12 cellular contexts compared by ENCODE assay signal in genomic region chr1:156643266-156644092, GRCh38. TPM values are rescaled to one million over a fixed set of nuclear protein-coding genes. Genes with fewer than 3 reads are reported as not detected.
DNase-seq lines count a peak whose midpoint lies in the region; ATAC-seq and TF ChIP-seq lines count a peak whose summit lies in the region.
"Had no signal": no experiment of that assay in that cellular context is flagged by ENCODE, and none has a peak within 500 bp of the region (broad histone marks: within the 10 kb centered on the region; RNA-seq: fewer than 3 reads in every experiment).

No MANE protein-coding gene starts in this region.

- H3K27ac ChIP-seq in CD4-positive, alpha-beta memory T cell (ENCODE audit: low read depth, low read length) = no peak overlapping the region
- H3K27ac ChIP-seq in dorsolateral prefrontal cortex = peak overlapping the region in 57 of 59 donors; percentile 1 to 96 (median 89)
- H3K27ac ChIP-seq: gastrocnemius medialis had no signal

- intact Hi-C loops in CD4-positive, alpha-beta memory T cell (cut with micrococcal nuclease) = no loop called here
- intact Hi-C loops in dorsolateral prefrontal cortex (cut with DNase I) = no loop called here
- intact Hi-C loops in sciatic nerve (cut with DNase I) = no loop called here

- peak overlapping the region in 4 of 8 donors; percentile 3 to 42 (median 15) for H3K4me3 Mint-ChIP-seq in CD4-positive, alpha-beta memory T cell
- H3K4me3 Mint-ChIP-seq in nephron progenitor cell = no peak overlapping the region

- CTCF ChIA-PET in CD4-positive, alpha-beta memory T cell (lab: Charles Lee; ENCODE audit: partially characterized antibody) = interaction anchor here (0.7 to 3.3 kb wide), 5 partner anchors 8 to 17 kb away, joined by 3 to 23 read pairs (median 4); no protein-coding TSS in a partner anchor

- TF ChIP-seq CTCF in dorsolateral prefrontal cortex (IDR thresholded peaks at IDR 0.05 in 54 of 56, conservative IDR thresholded peaks at IDR 0.05 in 2 of 56; ENCODE audit: low read depth in 1 of 56, partially characterized antibody in 56 of 56) (no peak), nephron progenitor cell (IDR thresholded peaks at IDR 0.05) (no peak)

- no peak overlapping the region for H3K4me3 ChIP-seq in CD4-positive, alpha-beta memory T cell (ENCODE audit: low read length in 2 of 2)
- peak overlapping the region in 58 of 59 donors; percentile 53 to 84 (median 72) for H3K4me3 ChIP-seq in dorsolateral prefrontal cortex
- H3K4me3 ChIP-seq: gastrocnemius medialis had no signal

- peaks cover 32% of the 10 kb centered on the region for H3K4me1 ChIP-seq in CD4-positive, alpha-beta memory T cell (ENCODE audit: insufficient read depth, low read length)

- POLR2A ChIA-PET in CD4-positive, alpha-beta memory T cell (lab: Charles Lee; ENCODE audit: partially characterized antibody) = no interaction called here

- peak overlapping the region in 3 of 7 donors; percentile 15 to 65 (median 31) for H3K27ac Mint-ChIP-seq in CD4-positive, alpha-beta memory T cell
- no peak overlapping the region for H3K27ac Mint-ChIP-seq in nephron progenitor cell

- H3K27me3 Mint-ChIP-seq in CD4-positive, alpha-beta memory T cell = peaks cover 64 to 75% of the 10 kb centered on the region in 2 donors
- H3K27me3 Mint-ChIP-seq in nephron progenitor cell (ENCODE audit: low read depth, poor library complexity) = peaks cover 95% of the 10 kb centered on the region

- peaks cover 55% of the 10 kb centered on the region for H3K27me3 ChIP-seq in CD4-positive, alpha-beta memory T cell (ENCODE audit: insufficient read depth, low read length)
- H3K27me3 ChIP-seq in dorsolateral prefrontal cortex = peaks cover 0 to 5% (median 0%) of the 10 kb centered on the region in 45 donors

- peaks cover 0 to 3% (median 0%) of the 10 kb centered on the region in 8 donors for H3K9me3 Mint-ChIP-seq in CD4-positive, alpha-beta memory T cell
- no peaks in the 10 kb centered on the region for H3K9me3 Mint-ChIP-seq in nephron progenitor cell

- DNase-seq in CD4-positive, alpha-beta memory T cell = peak in 3 of 5 donors; percentile 30 to 58 (median 49)
- DNase-seq in SIG-M5 treated with dmso at 0.1 percent for 504 hours (lab: John Stamatoyannopoulos, UW; ENCODE audit: unreplicated experiment) (peak; percentile 91), dorsolateral prefrontal cortex (no peak), sciatic nerve (ENCODE audit: low spot score) (no peak), COLO668 (lab: John Stamatoyannopoulos, UW; ENCODE audit: unreplicated experiment) (no peak), nephron progenitor cell (no peak)
- DNase-seq: activated CD4-positive, CD25-positive, alpha-beta regulatory T cell; gastrocnemius medialis; Karpas-422 had no signal

- no peaks in the 10 kb centered on the region for H3K9me3 ChIP-seq in CD4-positive, alpha-beta memory T cell (ENCODE audit: control insufficient read depth in 1 of 2, low read length in 2 of 2)
- H3K9me3 ChIP-seq: gastrocnemius medialis had no signal

- ATAC-seq in GM21423 (IDR thresholded peaks at IDR 0.05; ENCODE audit: unreplicated experiment) = peak; percentile 63
- no peak for ATAC-seq in HG03439 (IDR thresholded peaks at IDR 0.05; ENCODE audit: unreplicated experiment)
- no peak for ATAC-seq in sciatic nerve
- ATAC-seq: gastrocnemius medialis had no signal

- peaks cover 12 to 35% (median 22%) of the 10 kb centered on the region in 4 donors for H3K4me1 Mint-ChIP-seq in CD4-positive, alpha-beta memory T cell
- peaks cover 37% of the 10 kb centered on the region for H3K4me1 Mint-ChIP-seq in nephron progenitor cell

- H3K36me3 Mint-ChIP-seq in CD4-positive, alpha-beta memory T cell = no peaks in the 10 kb centered on the region
- no peaks in the 10 kb centered on the region for H3K36me3 Mint-ChIP-seq in nephron progenitor cell (ENCODE audit: low read depth)

- no peaks in the 10 kb centered on the region for H3K36me3 ChIP-seq in CD4-positive, alpha-beta memory T cell (ENCODE audit: insufficient read depth, low read length)
- H3K36me3 ChIP-seq: gastrocnemius medialis had no signal

RNA-seq across cellular contexts. Expression of gene BCAN, which starts 1.6 kb away (rescaled TPM):
- not detected for total RNA-seq in CD4-positive, alpha-beta memory T cell
- polyA plus RNA-seq in CD4-positive, alpha-beta memory T cell = not detected
- total RNA-seq in dorsolateral prefrontal cortex (100 to 1,000 TPM in 103 of 120 experiments, 10 to 100 TPM in 17; 56.3 to 240 (median 123) TPM), sciatic nerve (0.27 TPM)
- total RNA-seq: chondrocyte had no signal

RNA-seq across cellular contexts. Expression of gene HAPLN2, which starts 24.3 kb away (rescaled TPM):
- total RNA-seq in CD4-positive, alpha-beta memory T cell = not detected
- polyA plus RNA-seq in CD4-positive, alpha-beta memory T cell = not detected
- total RNA-seq in dorsolateral prefrontal cortex (100 to 1,000 TPM in 85 of 120 experiments, 10 to 100 TPM in 35; 30.2 to 650 (median 143) TPM), sciatic nerve (5.5 TPM)
- total RNA-seq: chondrocyte had no signal

RNA-seq across cellular contexts. Expression of gene NES, which starts 33.7 kb away (rescaled TPM):
- not detected for total RNA-seq in CD4-positive, alpha-beta memory T cell
- polyA plus RNA-seq in CD4-positive, alpha-beta memory T cell = not detected
- total RNA-seq in dorsolateral prefrontal cortex (10 to 100 TPM in 116 of 120 experiments, 1 to 10 TPM in 4; 6.0 to 31.4 (median 15.6) TPM), sciatic nerve (126 TPM)

RNA-seq across cellular contexts. Expression of gene GPATCH4, which starts 42.2 kb away (rescaled TPM):
- 10 to 100 TPM; 26.9 to 30.7 TPM for total RNA-seq in CD4-positive, alpha-beta memory T cell
- 10 to 100 TPM in 1 of 2 donors, 1 to 10 TPM in 1; 8.1 to 58.5 TPM for polyA plus RNA-seq in CD4-positive, alpha-beta memory T cell
- total RNA-seq in dorsolateral prefrontal cortex = 10 to 100 TPM; 15.8 to 40.9 (median 28.2) TPM
- 19.7 TPM for total RNA-seq in sciatic nerve

RNA-seq across cellular contexts. Expression of gene NAXE, which starts 51.9 kb away (rescaled TPM):
- total RNA-seq in CD4-positive, alpha-beta memory T cell = 10 to 100 TPM; 46.7 to 49.5 TPM
- polyA plus RNA-seq in CD4-positive, alpha-beta memory T cell = 100 to 1,000 TPM in 1 of 2 donors, 10 to 100 TPM in 1; 93.3 to 152 TPM
- total RNA-seq in dorsolateral prefrontal cortex = 100 to 1,000 TPM in 16 of 120 experiments, 10 to 100 TPM in 104; 61.2 to 124 (median 88.4) TPM
- 47.3 TPM for total RNA-seq in sciatic nerve

Comparison
In these comparisons a context has a peak if more than half of its experiments do, and no peak if none do; other contexts are left out.
1. DNase-seq: peak in CD4-positive, alpha-beta memory T cell (3 of 5) and SIG-M5 treated with dmso at 0.1 percent for 504 hours (single experiment); none in dorsolateral prefrontal cortex (0 of 10), sciatic nerve (single experiment), COLO668 (single experiment) and nephron progenitor cell (single experiment).
2. H3K4me3 ChIP-seq: peak in dorsolateral prefrontal cortex (58 of 59); none in CD4-positive, alpha-beta memory T cell (0 of 2).
3. RNA of gene BCAN, which starts 1.6 kb away (total RNA-seq): 56.3 to 240 TPM in dorsolateral prefrontal cortex; 0.27 TPM in sciatic nerve (single experiment) and not detected in CD4-positive, alpha-beta memory T cell; every median in the first group is over 10 times any median in the second.
4. RNA of gene NES, which starts 33.7 kb away (total RNA-seq): 126 TPM in sciatic nerve (single experiment) and 6.0 to 31.4 TPM in dorsolateral prefrontal cortex; not detected in CD4-positive, alpha-beta memory T cell; every median in the first group is over 4 times any median in the second.